Comparison of ENCODE assay signal across 8 cellular contexts in the genomic region with DNA sequence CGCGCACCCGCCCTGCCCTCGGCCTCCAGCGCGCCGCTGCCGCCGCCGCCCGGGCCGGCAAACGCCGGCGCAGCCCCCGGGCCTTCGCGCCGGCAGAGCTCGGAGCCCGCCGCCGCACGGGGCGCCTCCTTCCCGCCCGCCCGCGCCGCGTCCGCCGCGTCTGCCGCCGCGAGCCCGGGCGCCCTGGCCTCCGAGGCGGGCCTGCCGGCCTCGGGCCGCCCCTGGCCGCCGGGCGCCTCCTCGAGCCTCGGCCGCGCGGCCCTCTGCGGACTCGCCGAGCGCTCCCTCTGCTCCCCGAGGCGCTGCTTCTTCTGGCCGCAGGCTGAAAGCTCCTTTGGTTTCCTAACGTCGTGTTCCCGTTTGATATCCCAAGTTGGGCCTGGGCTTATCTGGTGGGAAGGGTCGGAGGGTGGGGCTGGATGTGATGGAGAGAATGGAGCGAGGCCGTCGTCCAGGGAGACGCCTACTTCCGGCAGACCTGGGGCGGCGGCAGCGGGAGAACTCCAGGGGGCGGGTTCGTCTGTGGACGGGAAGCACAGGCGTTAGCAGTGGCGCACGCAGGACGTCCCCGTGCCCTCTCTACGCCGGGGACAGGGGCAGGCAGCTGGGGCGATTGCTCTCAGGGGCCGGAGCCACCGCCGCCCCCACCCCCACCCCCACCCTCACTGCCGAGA.
DNase-seq lines count a peak whose midpoint lies in the region; ATAC-seq and TF ChIP-seq lines count a peak whose summit lies in the region.

No MANE protein-coding gene starts in this region.

- ATAC-seq in GM18909 (IDR thresholded peaks at IDR 0.05; ENCODE audit: poor library complexity, unreplicated experiment) (peak; percentile 86), HG03135 (IDR thresholded peaks at IDR 0.05; ENCODE audit: unreplicated experiment) (peak; percentile 62)
- ATAC-seq in activated CD4-positive, CD25-positive, alpha-beta regulatory T cell treated with anti-CD3 and anti-CD28 coated beads, Interleukin-2, amount 50 U/mL, for 24 hours: peak; percentile 77 to 80

- peak; percentile 23 for TF ChIP-seq CTCF in AG09309 (IDR thresholded peaks at IDR 0.05; ENCODE audit: control insufficient read depth, insufficient read depth, low read depth, low read length, missing control alignments)

- peak overlapping the region; percentile 54 for H3K4me3 ChIP-seq in AG09309 (ENCODE audit: control insufficient read depth, low read depth, low read length)

- DNase-seq in AG09309 (ENCODE audit: low read depth) (peak; percentile 46), NCI-H2196 (lab: John Stamatoyannopoulos, UW; ENCODE audit: unreplicated experiment) (peak; percentile 79), cerebellar cortex (ENCODE audit: low spot score) (peak; percentile 61), kidney glomerular epithelial cell (lab: John Stamatoyannopoulos, UW) (peak; percentile 37)
- DNase-seq in stimulated activated CD4-positive, alpha-beta T cell treated with anti-CD3 and anti-CD28 coated beads, Interleukin-15, amount 100 ng/mL, for 48 hours (ENCODE audit: low read depth in 2 of 2): peak; percentile 46 to 53

Comparison
In these comparisons a context has a peak if more than half of its experiments do, and no peak if none do; other contexts are left out.
1. Peak in every context shown above with its lines: DNase-seq, ATAC-seq and H3K4me3 ChIP-seq.